8 cellular contexts compared by ENCODE assay signal in the genomic region with DNA sequence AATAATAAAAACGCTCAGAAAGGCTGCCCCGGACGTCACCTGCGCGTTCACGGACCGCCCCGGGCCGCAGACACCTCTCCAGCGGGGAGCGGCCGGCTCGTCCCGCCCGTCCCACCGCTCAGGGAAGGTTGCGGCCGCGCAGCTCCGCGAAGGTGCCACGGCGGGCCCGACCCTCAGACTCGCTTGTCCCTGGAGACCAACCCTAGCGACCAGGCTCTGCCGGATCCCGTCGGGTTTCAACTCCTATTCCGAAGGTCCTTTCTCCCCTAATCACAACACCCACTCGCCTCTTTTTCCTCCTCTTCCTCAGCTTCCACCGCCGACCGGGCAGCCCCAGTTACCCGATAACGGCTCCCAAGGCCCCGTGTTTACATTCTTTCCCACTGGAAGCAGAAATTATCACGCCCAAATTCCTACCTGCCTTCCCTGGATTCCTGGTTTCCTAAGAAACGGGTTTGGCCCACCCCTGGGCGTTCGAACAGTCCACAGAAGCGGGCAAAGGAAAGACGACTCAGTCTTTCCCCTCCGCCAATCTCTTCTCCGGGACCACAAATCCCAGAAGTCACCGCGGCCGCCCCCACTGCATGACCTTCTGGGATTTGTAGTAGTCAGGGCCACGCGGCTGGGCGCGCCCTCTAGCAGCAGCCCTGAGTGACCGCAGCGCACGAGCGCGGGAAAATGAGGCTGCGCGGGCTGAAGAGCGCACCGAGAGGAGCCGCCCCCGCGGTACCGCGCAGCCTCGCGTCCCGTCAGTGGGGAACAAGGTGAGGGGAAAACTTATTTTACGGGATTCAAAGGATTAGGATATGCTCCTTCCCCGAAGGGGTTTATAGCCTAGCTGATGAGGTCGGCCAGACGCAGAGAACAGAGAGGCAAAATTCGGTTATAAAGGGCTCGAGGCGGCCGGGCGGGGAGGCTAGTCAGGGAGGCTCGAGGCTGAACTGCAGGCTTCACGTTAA. TPM values are rescaled to one million over a fixed set of nuclear protein-coding genes. Genes with fewer than 3 reads are reported as not detected.
DNase-seq lines count a peak whose midpoint lies in the region; ATAC-seq and TF ChIP-seq lines count a peak whose summit lies in the region.

A gene with protein sequence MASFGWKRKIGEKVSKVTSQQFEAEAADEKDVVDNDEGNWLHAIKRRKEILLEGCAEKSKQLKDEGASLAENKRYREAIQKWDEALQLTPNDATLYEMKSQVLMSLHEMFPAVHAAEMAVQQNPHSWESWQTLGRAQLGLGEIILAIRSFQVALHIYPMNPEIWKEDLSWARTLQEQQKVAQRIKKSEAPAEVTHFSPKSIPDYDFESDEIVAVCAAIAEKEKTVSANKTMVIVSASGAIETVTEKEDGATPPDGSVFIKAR (minus strand): TSS at position 555 of the 959 bp plus-strand sequence. CDS start 8,943 bp downstream, outside the sequence.

- H3K27me3 ChIP-seq in right atrium auricular region (no peaks in the 10 kb centered on the region), psoas muscle (ENCODE audit: insufficient read depth in 3 of 3, low read length in 2 of 3) (no peaks in the 10 kb centered on the region), uterus (no peaks in the 10 kb centered on the region)

- DNase-seq in NCI-H1694 (lab: John Stamatoyannopoulos, UW), result peak; percentile 95
- peak; percentile 88 to 93 (median 89) for DNase-seq in T-helper 17 cell
- peak; percentile 49 to 98 (median 91) for DNase-seq in anterior cingulate cortex (lab: John Stamatoyannopoulos, UW)
- DNase-seq in right atrium auricular region (ENCODE audit: low spot score), result peak; percentile 98
- peak; percentile 96 to 97 for DNase-seq in psoas muscle
- peak; percentile 94 to 95 for DNase-seq in uterus

- no peaks in the 10 kb centered on the region for H3K27me3 Mint-ChIP-seq in T-helper 17 cell

- peaks cover 0 to 16% of the 10 kb centered on the region in 2 donors for H3K4me1 ChIP-seq in right atrium auricular region
- H3K4me1 ChIP-seq in psoas muscle, result peaks cover 15% of the 10 kb centered on the region
- no peaks in the 10 kb centered on the region for H3K4me1 ChIP-seq in uterus

- H3K36me3 ChIP-seq in right atrium auricular region, result no peaks in the 10 kb centered on the region
- H3K36me3 ChIP-seq in psoas muscle (ENCODE audit: insufficient read depth in 1 of 2, low read depth in 1 of 2), result peaks cover 0 to 11% of the 10 kb centered on the region in 2 donors
- H3K36me3 ChIP-seq in uterus, result no peaks in the 10 kb centered on the region

- WGBS in psoas muscle, 3 donors, result 3 to 5% (median 4%) methylated on average over 78 to 80 of the region's 80 CpGs

- peaks cover 2% of the 10 kb centered on the region for H3K36me3 Mint-ChIP-seq in T-helper 17 cell (ENCODE audit: low read depth)

- TF ChIP-seq POLR2A in GM15510 (IDR thresholded peaks at IDR 0.05; ENCODE audit: borderline replicate concordance, extremely low read depth, insufficient read length) (peak; percentile 40), uterus (IDR thresholded peaks at IDR 0.05) (peak; percentile 57 to 80)

- no peak within 1 kb of the TSS for H3K4me3 Mint-ChIP-seq in T-helper 17 cell

- H3K27ac ChIP-seq in right atrium auricular region (peak within 1 kb of the TSS; percentile 88 to 95), psoas muscle (peak within 1 kb of the TSS; percentile 95), uterus (peak within 1 kb of the TSS; percentile 86 to 99)

- H3K4me3 ChIP-seq in right atrium auricular region (peak within 1 kb of the TSS; percentile 72 to 90), psoas muscle (peak within 1 kb of the TSS; percentile 98), uterus (peak within 1 kb of the TSS; percentile 70 to 92)

- TF ChIP-seq CTCF in right atrium auricular region (IDR thresholded peaks at IDR 0.05), result peak; percentile 64 to 87
- peak; percentile 59 for TF ChIP-seq CTCF in psoas muscle (IDR thresholded peaks at IDR 0.05)
- TF ChIP-seq CTCF in uterus (IDR thresholded peaks at IDR 0.05), result peak; percentile 80 to 91 (median 82)

- no peaks in the 10 kb centered on the region for H3K9me3 ChIP-seq in T-helper 17 cell (ENCODE audit: control insufficient read depth, low read length, poor library complexity, severe bottlenecking)
- H3K9me3 ChIP-seq in right atrium auricular region, result no peaks in the 10 kb centered on the region
- no peaks in the 10 kb centered on the region for H3K9me3 ChIP-seq in psoas muscle
- H3K9me3 ChIP-seq in uterus, result no peaks in the 10 kb centered on the region

- peak; percentile 90 for ATAC-seq in HG02885 (IDR thresholded peaks at IDR 0.05; ENCODE audit: poor library complexity, unreplicated experiment)
- ATAC-seq in T-helper 17 cell, result peak; percentile 89
- ATAC-seq in psoas muscle, result peak; percentile 98 to 99 (median 99)

- intact Hi-C loops in psoas muscle (cut with DNase I), result loop anchor here (2.0 to 5.0 kb wide), 2 partner anchors 79 to 122 kb away; partner anchors contain the start of gene RPL37 (in 1 of the 2)
- intact Hi-C loops in uterus (cut with DNase I; ENCODE audit: low total_unique reads), result no loop called here

- H3K27ac Mint-ChIP-seq in T-helper 17 cell, result no peak within 1 kb of the TSS

- H3K4me1 Mint-ChIP-seq in T-helper 17 cell, result peaks cover 14% of the 10 kb centered on the region

RNA-seq across cellular contexts. Expression of the gene that starts here (rescaled TPM):
- total RNA-seq in T-helper 17 cell (10 to 100 TPM in 1 of 2 donors, 1 to 10 TPM in 1; 7.3 to 11.9 TPM), right atrium auricular region (10 to 100 TPM; 10.2 to 16.7 TPM), psoas muscle (10 to 100 TPM; 19.7 to 38.5 (median 27.0) TPM), uterus (100 to 1,000 TPM in 1 of 4 donors, 10 to 100 TPM in 3; 18.8 to 123 (median 39.7) TPM)
- 10 to 100 TPM; 11.0 to 31.5 (median 11.3) TPM for polyA plus RNA-seq in psoas muscle

Comparison
In these comparisons a context has a peak if more than half of its experiments do, and no peak if none do; other contexts are left out.
1. Peak in every context shown above with its lines: DNase-seq, ATAC-seq, H3K4me3 ChIP-seq and H3K27ac ChIP-seq.